In genomic region chr10:63600540-63600939, GRCh38 we compare ENCODE assay signal across 34 cellular contexts.
"Had no signal": no experiment of that assay in that cellular context is flagged by ENCODE, and none has a peak within 500 bp of the region (broad histone marks: within the 10 kb centered on the region; RNA-seq: fewer than 3 reads in every experiment).

No MANE protein-coding gene starts in this region.

- H3K27me3 ChIP-seq: MG63 had no signal

- H3K27ac ChIP-seq: KMS-11 had no signal

- H3K9me3 ChIP-seq: MG63 had no signal

- H3K4me2 ChIP-seq: KMS-11 had no signal

- DNase-seq: Kasumi-1, MG63, MM.1S, MV-4-11, NCI-H1048, NCI-H1092, NCI-H1092 treated with DMSO at 0.1 percent for 48 hours, NCI-H1105, NCI-H1105 treated with DMSO at 0.1 percent for 48 hours, NCI-H1417, NCI-H1417 treated with DMSO at 0.1 percent for 48 hours, NCI-H1436, NCI-H1436 treated with DMSO at 0.1 percent for 48 hours, NCI-H146, NCI-H1694, NCI-H1694 treated with DMSO at 0.1 percent for 48 hours, NCI-H187, NCI-H187 treated with DMSO at 0.1 percent for 48 hours, NCI-H1930, NCI-H2029, NCI-H2029 treated with DMSO at 0.1 percent for 48 hours, NCI-H2081, NCI-H2081 treated with DMSO at 0.1 percent for 48 hours, NCI-H2107, NCI-H2171, NCI-H2171 treated with DMSO at 0.1 percent for 48 hours, NCI-H2227 treated with DMSO at 0.1 percent for 48 hours, NCI-H226, NCI-H345, NCI-H446, NCI-H446 treated with DMSO at 0.1 percent for 48 hours, NCI-H510A, NCI-H510A treated with DMSO at 0.1 percent for 48 hours had no signal

- H3K9ac ChIP-seq: KMS-11 had no signal

- H3K4me3 ChIP-seq: MG63 had no signal
